Comparison of ENCODE assay signal across 8 cellular contexts in genomic region chrX:30141966-30142365, GRCh38.
DNase-seq lines count a peak whose midpoint lies in the region; ATAC-seq, FAIRE-seq and TF ChIP-seq lines count a peak whose summit lies in the region.

No MANE protein-coding gene starts in this region.

- H3K9ac ChIP-seq in endodermal cell (ENCODE audit: extremely low read depth, low read length, poor library complexity, severe bottlenecking) = no peak overlapping the region

- no TSS peak for BruUV-seq in A673 (replicated peaks; lab: Mats Ljungman, UMichigan)

- no peaks in the 10 kb centered on the region for H3K27me3 Mint-ChIP-seq in endodermal cell (ENCODE audit: insufficient read depth)

- H3K36me3 ChIP-seq in A673 (ENCODE audit: insufficient read depth, low read length, poor library complexity, severe bottlenecking) (no peaks in the 10 kb centered on the region), endodermal cell (ENCODE audit: control insufficient read depth, insufficient read depth, low read length) (no peaks in the 10 kb centered on the region)

- no peak overlapping the region for H3K4me3 ChIP-seq in A673 (ENCODE audit: low read depth, low read length, poor library complexity, severe bottlenecking)
- H3K4me3 ChIP-seq in endodermal cell (ENCODE audit: low read length) = no peak overlapping the region

- H3K36me3 Mint-ChIP-seq in endodermal cell (ENCODE audit: low read depth) = no peaks in the 10 kb centered on the region

- H3K27ac Mint-ChIP-seq in endodermal cell = no peak overlapping the region

- no peak overlapping the region for H3K4me3 Mint-ChIP-seq in endodermal cell

- intact Hi-C loops in A673 (cut with micrococcal nuclease; ENCODE audit: unreplicated experiment) = loop anchor here (2.0 to 5.0 kb wide), 4 partner anchors 55 to 360 kb away; partner anchors contain the start of gene NR0B1

- no peak overlapping the region for H3K27ac ChIP-seq in A673 (ENCODE audit: low read depth, low read length, poor library complexity, severe bottlenecking)
- no peak overlapping the region for H3K27ac ChIP-seq in endodermal cell (ENCODE audit: low read depth, low read length)

- peaks cover 11% of the 10 kb centered on the region for H3K4me1 Mint-ChIP-seq in endodermal cell

- CTCF ChIA-PET in A673 (lab: Charles Lee) = interaction anchor here (0.7 to 0.8 kb wide), 4 partner anchors 55 to 327 kb away, joined by 3 to 13 read pairs (median 6); no protein-coding TSS in a partner anchor

- no peak for FAIRE-seq in urothelium cell line (lab: Jason Lieb, UNC)

- DNase-seq in A673 (ENCODE audit: low spot score) (peak; percentile 82), NCI-H526 (lab: John Stamatoyannopoulos, UW) (peak; percentile 7 to 60), endodermal cell (peak; percentile 60), urothelium cell line (ENCODE audit: low spot score) (peak; percentile 1), hypothalamus (lab: John Stamatoyannopoulos, UW) (no peak)

- ATAC-seq in HG02870 (IDR thresholded peaks at IDR 0.05; ENCODE audit: unreplicated experiment) (peak; percentile 96), HG03108 (IDR thresholded peaks at IDR 0.05; ENCODE audit: unreplicated experiment) (no peak)

- POLR2A ChIA-PET in A673 (lab: Charles Lee; ENCODE audit: low non-redundant PET) = no interaction called here

- H3K4me1 ChIP-seq in A673 (ENCODE audit: insufficient read depth, low read length, poor library complexity, severe bottlenecking) (no peaks in the 10 kb centered on the region), endodermal cell (ENCODE audit: control insufficient read depth, insufficient read depth, low read length) (no peaks in the 10 kb centered on the region)

- peak; percentile 65 for TF ChIP-seq CTCF in A673 (conservative IDR thresholded peaks at IDR 0.05; ENCODE audit: low read depth, low read length)
- peak; percentile 8; the same call in 1 of the 2 replicates for TF ChIP-seq CTCF in GM12874 (IDR thresholded peaks at IDR 0.05; ENCODE audit: insufficient read depth, low read depth, low read length)
- TF ChIP-seq CTCF in endodermal cell (conservative IDR thresholded peaks at IDR 0.05) = peak; percentile 81

- H3K9me3 Mint-ChIP-seq in endodermal cell = no peaks in the 10 kb centered on the region

- H3K9me3 ChIP-seq in A673 (ENCODE audit: low read depth, low read length, poor library complexity, severe bottlenecking) (no peaks in the 10 kb centered on the region), endodermal cell (ENCODE audit: control insufficient read depth, low read length) (no peaks in the 10 kb centered on the region)

- no peaks in the 10 kb centered on the region for H3K27me3 ChIP-seq in A673 (replicated peaks; ENCODE audit: insufficient read depth, low read depth, low read length, poor library complexity)
- no peaks in the 10 kb centered on the region for H3K27me3 ChIP-seq in endodermal cell (ENCODE audit: control insufficient read depth, insufficient read depth, low read length, poor library complexity, severe bottlenecking)

- no CpG with 5 or more reads among the region's 4 CpGs for WGBS in endodermal cell (ENCODE audit: insufficient coverage in 1 of 2, insufficient read length in 1 of 2), 2 experiments

Comparison
In these comparisons a context has a peak if more than half of its experiments do, and no peak if none do; other contexts are left out.
1. DNase-seq: peak in A673 (single experiment), NCI-H526 (2 of 2), endodermal cell (single experiment) and urothelium cell line (single experiment); none in hypothalamus (0 of 51).
2. CTCF ChIP-seq: peak in every context shown above with its lines; median percentile 81 in endodermal cell; 65 in A673; 8 in GM12874.